Comparison of ENCODE assay signal across 10 cellular contexts in genomic region chr6:138541793-138542481, GRCh38. TPM values are rescaled to one million over a fixed set of nuclear protein-coding genes. Genes with fewer than 3 reads are reported as not detected.
DNase-seq lines count a peak whose midpoint lies in the region; FAIRE-seq and TF ChIP-seq lines count a peak whose summit lies in the region.
"Had no signal": no experiment of that assay in that cellular context is flagged by ENCODE, and none has a peak within 500 bp of the region (broad histone marks: within the 10 kb centered on the region; RNA-seq: fewer than 3 reads in every experiment).

No MANE protein-coding gene starts in this region.

- H2BK20ac ChIP-seq in H9 (ENCODE audit: low read depth, low read length, poor library complexity, severe bottlenecking) = no peak overlapping the region

- no peak overlapping the region for H3K56ac ChIP-seq in H9 (ENCODE audit: insufficient read length, low read depth, low read length)

- peak overlapping the region in 2 of 3 experiments; percentile 11 to 38; a peak in 1 of 7 replicates for H3K27ac Mint-ChIP-seq in H9
- H3K27ac Mint-ChIP-seq: CD4-positive, CD25-positive, alpha-beta regulatory T cell had no signal

- H3K79me2 ChIP-seq in H9 (ENCODE audit: insufficient read depth, low read length) = no peaks in the 10 kb centered on the region

- H3K9ac ChIP-seq in H9 (ENCODE audit: extremely low read depth, insufficient read length, low read length) = no peak overlapping the region

- H3K23me2 ChIP-seq in H9 (ENCODE audit: insufficient read length, low read depth, low read length, poor library complexity, severe bottlenecking) = no peaks in the 10 kb centered on the region

- H3K9me3 ChIP-seq in H9 (ENCODE audit: control insufficient read depth, low read depth, low read length) (no peaks in the 10 kb centered on the region), right atrium auricular region (no peaks in the 10 kb centered on the region)
- H3K9me3 ChIP-seq: ascending aorta had no signal

- H3K4ac ChIP-seq in H9 (ENCODE audit: low read depth, low read length) = no peak overlapping the region

- H3K9me3 Mint-ChIP-seq in H9 = no peaks in the 10 kb centered on the region

- no peak overlapping the region for H3K4me2 ChIP-seq in H9 (ENCODE audit: insufficient read depth, insufficient read length, low read length)

- peaks cover 12% of the 10 kb centered on the region; the same call in 1 of the 2 replicates for H3K4me1 ChIP-seq in H9 (ENCODE audit: insufficient read depth, low read length)
- H3K4me1 ChIP-seq in right atrium auricular region = peaks cover 0 to 65% of the 10 kb centered on the region in 2 donors
- H3K4me1 ChIP-seq: ascending aorta had no signal

- no peak overlapping the region for H3K14ac ChIP-seq in H9 (ENCODE audit: insufficient read depth, low read length)

- H4K5ac ChIP-seq in H9 (ENCODE audit: insufficient read length, low read depth, low read length) = no peak overlapping the region

- H3K79me1 ChIP-seq in H9 (ENCODE audit: insufficient read depth, low read depth, low read length, poor library complexity, severe bottlenecking) = no peaks in the 10 kb centered on the region

- no peak overlapping the region for H2BK15ac ChIP-seq in H9 (ENCODE audit: low read depth, low read length)

- DNase-seq in H9 = no peak
- no peak for DNase-seq in right atrium auricular region (ENCODE audit: low spot score)
- DNase-seq in retinal pigment epithelial cell (ENCODE audit: low read depth) = peak; percentile 96
- DNase-seq in SK-N-DZ (ENCODE audit: low spot score) = no peak
- DNase-seq in kidney tubule cell (ENCODE audit: low spot score) = no peak
- no peak for DNase-seq in GM12892 (ENCODE audit: insufficient read length)
- DNase-seq in 8988T = no peak
- DNase-seq: CD4-positive, CD25-positive, alpha-beta regulatory T cell had no signal

- H3T11ph ChIP-seq in H9 (ENCODE audit: low read length) = no peak overlapping the region

- peaks cover 75% of the 10 kb centered on the region in 2 experiments for H3K4me1 Mint-ChIP-seq in H9
- H3K4me1 Mint-ChIP-seq: CD4-positive, CD25-positive, alpha-beta regulatory T cell had no signal

- TF ChIP-seq CTCF in H9 (conservative IDR thresholded peaks at IDR 0.05) (no peak), right atrium auricular region (IDR thresholded peaks at IDR 0.05) (no peak), retinal pigment epithelial cell (conservative IDR thresholded peaks at IDR 0.05; ENCODE audit: low read depth, low read length) (no peak)

- no peak overlapping the region for H4K8ac ChIP-seq in H9 (replicated peaks; ENCODE audit: insufficient read length, low read depth, low read length)

- H4K20me1 ChIP-seq in H9 (ENCODE audit: control insufficient read depth, insufficient read depth, insufficient read length) = no peaks in the 10 kb centered on the region

- no CpG with 5 or more reads among the region's 6 CpGs for WGBS in H9 (ENCODE audit: extremely low coverage, insufficient read length, low lambda C conversion rate)
- WGBS in adipose tissue, 3 donors = 52 to 80% (median 62%) methylated on average over 6 of the region's 6 CpGs

- no peaks in the 10 kb centered on the region for H3K27me3 Mint-ChIP-seq in H9 (ENCODE audit: low read depth)

- H3K27ac ChIP-seq in H9 (ENCODE audit: insufficient read length, low read depth, low read length) = no peak overlapping the region
- H3K27ac ChIP-seq in adipose tissue (ENCODE audit: low read depth, low read length) = peak overlapping the region; percentile 42
- peak overlapping the region; percentile 72 to 86 for H3K27ac ChIP-seq in right atrium auricular region

- H3K4me3 ChIP-seq in right atrium auricular region = peak overlapping the region in 1 of 2 donors; percentile 9
- no peak overlapping the region for H3K4me3 ChIP-seq in retinal pigment epithelial cell (ENCODE audit: low read length)
- H3K4me3 ChIP-seq: ascending aorta had no signal

- H3K18ac ChIP-seq in H9 (ENCODE audit: insufficient read length, low read depth, low read length) = no peak overlapping the region

- H3K27me3 ChIP-seq in H9 (ENCODE audit: insufficient read depth, low read length) = no peaks in the 10 kb centered on the region
- H3K27me3 ChIP-seq in right atrium auricular region = no peaks in the 10 kb centered on the region
- H3K27me3 ChIP-seq: ascending aorta had no signal

- no peak overlapping the region for H2AK5ac ChIP-seq in H9 (ENCODE audit: insufficient read length, low read length)

- no peak overlapping the region for H4K91ac ChIP-seq in H9 (ENCODE audit: insufficient read length, low read depth, low read length)

- H3K36me3 ChIP-seq in right atrium auricular region = no peaks in the 10 kb centered on the region
- H3K36me3 ChIP-seq: ascending aorta had no signal

- no peak for FAIRE-seq in GM12892 (lab: Jason Lieb, UNC)

- no peak overlapping the region for H3K23ac ChIP-seq in H9 (ENCODE audit: insufficient read length, low read depth, low read length)

- no peak overlapping the region for H3K4me3 Mint-ChIP-seq in H9
- H3K4me3 Mint-ChIP-seq: CD4-positive, CD25-positive, alpha-beta regulatory T cell had no signal

- no peak overlapping the region for H2BK120ac ChIP-seq in H9 (ENCODE audit: low read depth, low read length, poor library complexity, severe bottlenecking)

- H3K36me3 Mint-ChIP-seq in H9 (ENCODE audit: insufficient read depth in 1 of 3, low read depth in 3 of 3) = no peaks in the 10 kb centered on the region
- H3K36me3 Mint-ChIP-seq: CD4-positive, CD25-positive, alpha-beta regulatory T cell had no signal

- H2BK5ac ChIP-seq in H9 (ENCODE audit: insufficient read length, low read length) = no peak overlapping the region

- no peak overlapping the region for H2AFZ ChIP-seq in H9 (ENCODE audit: low read length)

- no peak overlapping the region for H2BK12ac ChIP-seq in H9 (ENCODE audit: insufficient read length, low read depth, low read length)

- TF ChIP-seq POLR2A in GM12892 (IDR thresholded peaks at IDR 0.05; ENCODE audit: low read depth, low read length) = no peak

RNA-seq across cellular contexts. Expression of gene NHSL1, which starts 42.6 kb away (rescaled TPM):
- 28.7 and 30.8 TPM in 2 replicates for total RNA-seq in H9 (2021)
- 1 to 10 TPM; 1.5 to 2.1 (median 1.9) TPM for polyA plus RNA-seq in adipose tissue
- 10 to 100 TPM; 34.3 to 41.6 TPM for total RNA-seq in right atrium auricular region
- polyA plus RNA-seq in SK-N-DZ (2014; cell fraction: cytosol; rRNA removed) = 0.08 and 0.12 TPM in 2 replicates
- polyA plus RNA-seq in SK-N-DZ (2014; cell fraction: nucleus; rRNA removed) = 0.05 TPM in 1 of 2 replicates, not detected in the other
- polyA plus RNA-seq in GM12892 (2012; ENCODE audit: missing spikeins) = 0.25 TPM
- total RNA-seq: CD4-positive, CD25-positive, alpha-beta regulatory T cell had no signal
